Comparison of ENCODE assay signal across 16 cellular contexts in genomic region chr6:121694389-121695185, GRCh38.
DNase-seq lines count a peak whose midpoint lies in the region; ATAC-seq and TF ChIP-seq lines count a peak whose summit lies in the region.
"Had no signal": no experiment of that assay in that cellular context is flagged by ENCODE, and none has a peak within 500 bp of the region (broad histone marks: within the 10 kb centered on the region; RNA-seq: fewer than 3 reads in every experiment).

No MANE protein-coding gene starts in this region.

- TF ChIP-seq RAD21 in SK-N-SH (IDR thresholded peaks at IDR 0.05; ENCODE audit: low read length) = no peak

- no peak overlapping the region for H3K4me3 ChIP-seq in SK-N-SH (ENCODE audit: low read depth in 2 of 2, low read length in 1 of 2)

- H3K4me2 ChIP-seq in SK-N-SH = peak overlapping the region; percentile 33; the same call in 1 of the 2 replicates

- no peaks in the 10 kb centered on the region for H3K27me3 ChIP-seq in SK-N-SH (ENCODE audit: insufficient read depth)
- H3K27me3 ChIP-seq in foreskin keratinocyte = no peaks in the 10 kb centered on the region

- peaks cover 26% of the 10 kb centered on the region for H3F3A ChIP-seq in SK-N-SH (replicated peaks; ENCODE audit: insufficient read depth)

- H3K27ac ChIP-seq in SK-N-SH (ENCODE audit: low read depth in 2 of 2, low read length in 1 of 2) = peak overlapping the region; percentile 20 to 69; a peak in 3 of 4 replicates
- no peak overlapping the region for H3K27ac ChIP-seq in foreskin keratinocyte

- TF ChIP-seq EP300 in SK-N-SH (IDR thresholded peaks at IDR 0.05; ENCODE audit: borderline replicate concordance in 1 of 2, low read depth in 1 of 2, low read length in 1 of 2) = no peak; a peak in 1 of 4 replicates

- no peaks in the 10 kb centered on the region for H4K20me1 ChIP-seq in SK-N-SH (ENCODE audit: insufficient read depth)

- WGBS in SK-N-SH (ENCODE audit: low lambda C conversion rate) = 38% methylated on average over 5 of the region's 5 CpGs

- peak; percentile 9 for DNase-seq in GM03348 (ENCODE audit: low spot score)
- DNase-seq in SK-N-SH = no peak
- peak; percentile 22 for DNase-seq in fibroblast of gingiva (ENCODE audit: low read depth)
- peak; percentile 23 for DNase-seq in renal cortical epithelial cell (ENCODE audit: low read depth)
- DNase-seq in SK-N-DZ (ENCODE audit: low spot score) = no peak
- DNase-seq in kidney tubule cell (ENCODE audit: low spot score) = no peak
- no peak for DNase-seq in foreskin keratinocyte
- DNase-seq in NCI-H345 (lab: John Stamatoyannopoulos, UW) = no peak
- DNase-seq: activated CD8-positive, alpha-beta memory T cell treated with anti-CD3 and anti-CD28 coated beads, Interleukin-2, amount 50 U/mL, for 48 hours; activated naive CD4-positive, alpha-beta T cell treated with anti-CD3 and anti-CD28 coated beads, Interleukin-2, amount 10 ng/mL, durations not matched to agents 7 days and 5 days; cortex of kidney; Kasumi-1; NCI-H2081; NCI-H526 treated with DMSO at 0.1 percent for 48 hours; stimulated activated CD4-positive, alpha-beta T cell treated with anti-CD3 and anti-CD28 coated beads, Interleukin-12 subunit alpha, Interleukin-12 subunit beta, amount 100 ng/mL, for 4 hours had no signal

- TF ChIP-seq CTCF in SK-N-SH (IDR thresholded peaks at IDR 0.05) (no peak), foreskin keratinocyte (conservative IDR thresholded peaks at IDR 0.05) (no peak)

- peak overlapping the region; percentile 30; the same call in 1 of the 2 replicates for H2AFZ ChIP-seq in SK-N-SH (ENCODE audit: low read depth)

- no peaks in the 10 kb centered on the region for H3K9me3 ChIP-seq in SK-N-SH

- no peaks in the 10 kb centered on the region for H3K79me2 ChIP-seq in SK-N-SH (ENCODE audit: insufficient read depth)

- H3K36me3 ChIP-seq in SK-N-SH (replicated peaks in 1 of 2; ENCODE audit: control insufficient read depth in 1 of 2, insufficient read depth in 2 of 2, low read length in 1 of 2) = no peaks in the 10 kb centered on the region

- H3K4me1 ChIP-seq in SK-N-SH (ENCODE audit: control insufficient read depth in 1 of 2, insufficient read depth in 2 of 2, low read depth in 1 of 2, low read length in 1 of 2) (peaks cover 2 to 33% of the 10 kb centered on the region in 2 experiments; a peak in 2 of 4 replicates), foreskin keratinocyte (no peaks in the 10 kb centered on the region)

- CTCF ChIA-PET in SK-N-SH (lab: Yijun Ruan, JAX) = no interaction called here

- no peak for ATAC-seq in foreskin keratinocyte
- ATAC-seq: Panc1 had no signal

- H3K9ac ChIP-seq in SK-N-SH = peak overlapping the region; percentile 23; the same call in 1 of the 2 replicates

- no peaks in the 10 kb centered on the region for H3K9me2 ChIP-seq in SK-N-SH

- POLR2A ChIA-PET in SK-N-SH (lab: Yijun Ruan, JAX) = no interaction called here

TF ChIP-seq in SK-N-SH, 30 proteins besides CTCF, POLR2A, EP300 and RAD21:
- TF ChIP-seq GATA2 (CRISPR knock-in tag; IDR thresholded peaks at IDR 0.05) (no peak), NFIC (IDR thresholded peaks at IDR 0.05; ENCODE audit: borderline replicate concordance) (peak; percentile 54; the same call in 1 of the 2 replicates), IRF3 (IDR thresholded peaks at IDR 0.05; ENCODE audit: low read depth, low read length) (no peak), ZBTB33 (IDR thresholded peaks at IDR 0.05; ENCODE audit: borderline replicate concordance, low read depth) (no peak), FOSL2 (IDR thresholded peaks at IDR 0.05; ENCODE audit: borderline replicate concordance, low read depth) (peak; percentile 33; the same call in 1 of the 2 replicates), USF1 (IDR thresholded peaks at IDR 0.05; ENCODE audit: borderline replicate concordance, low read depth) (no peak), RXRA (IDR thresholded peaks at IDR 0.05; ENCODE audit: borderline replicate concordance, low read depth) (peak; percentile 73), SMC3 (IDR thresholded peaks at IDR 0.05; ENCODE audit: low read depth, low read length) (no peak), RCOR1 (IDR thresholded peaks at IDR 0.05; ENCODE audit: low read length) (no peak), PBX3 (IDR thresholded peaks at IDR 0.05) (peak; percentile 5; the same call in 1 of the 2 replicates), RFX5 (IDR thresholded peaks at IDR 0.05; ENCODE audit: low read length) (no peak), TAF1 (IDR thresholded peaks at IDR 0.05; ENCODE audit: borderline replicate concordance, low read depth, low read length) (no peak), NRF1 (IDR thresholded peaks at IDR 0.05; ENCODE audit: low read depth, low read length) (no peak), JUND (IDR thresholded peaks at IDR 0.05) (peak; percentile 41; the same call in 1 of the 2 replicates), TEAD4 (IDR thresholded peaks at IDR 0.05; ENCODE audit: borderline replicate concordance, insufficient read depth) (peak; percentile 14; the same call in 1 of the 2 replicates), TCF12 (IDR thresholded peaks at IDR 0.05) (peak; percentile 48), POLR2AphosphoS5 (IDR thresholded peaks at IDR 0.05; ENCODE audit: low read depth, low read length) (no peak), MAX (IDR thresholded peaks at IDR 0.05; ENCODE audit: low read depth) (no peak), GABPA (IDR thresholded peaks at IDR 0.05; ENCODE audit: low read depth) (no peak), FOXJ3 (CRISPR knock-in tag; IDR thresholded peaks at IDR 0.05) (no peak)

Comparison
In these comparisons a context has a peak if more than half of its experiments do, and no peak if none do; other contexts are left out.
1. DNase-seq: peak in GM03348 (single experiment), fibroblast of gingiva (single experiment) and renal cortical epithelial cell (single experiment); none in SK-N-SH (single experiment), SK-N-DZ (single experiment), kidney tubule cell (single experiment), foreskin keratinocyte (0 of 2) and NCI-H345 (single experiment).